ENCODE assay signal across 1 cellular context in genomic region chr1:236689713-236690569, GRCh38.
TF ChIP-seq lines count a peak whose summit lies in the region.

No MANE protein-coding gene starts in this region.

TF ChIP-seq in HEK293, 187 proteins besides CTCF, POLR2A, EP300 and RAD21 (continued from another document):
- TF ChIP-seq ZNF518A (tag by site-specific recombination; conservative IDR thresholded peaks at IDR 0.05; ENCODE audit: low read depth), result no peak
- TF ChIP-seq ZNF513 (tag by site-specific recombination; IDR thresholded peaks at IDR 0.05), result no peak
- TF ChIP-seq ZNF830 (tag by site-specific recombination; IDR thresholded peaks at IDR 0.05; ENCODE audit: low read depth), result no peak
- peak; percentile 35; the same call in 1 of the 2 replicates for TF ChIP-seq EGR2 (tag by site-specific recombination; IDR thresholded peaks at IDR 0.05; ENCODE audit: low read depth)
- no peak for TF ChIP-seq GFI1B (tag by site-specific recombination; IDR thresholded peaks at IDR 0.05)
TF ChIP-seq in HEK293: peak in this region for 2.
